ENCODE assay signal across 17 cellular contexts in genomic region chr20:62318411-62319345, GRCh38. TPM values are rescaled to one million over a fixed set of nuclear protein-coding genes. Genes with fewer than 3 reads are reported as not detected.
DNase-seq lines count a peak whose midpoint lies in the region; ATAC-seq lines count a peak whose summit lies in the region.
"Had no signal": no experiment of that assay in that cellular context is flagged by ENCODE, and none has a peak within 500 bp of the region (broad histone marks: within the 10 kb centered on the region; RNA-seq: fewer than 3 reads in every experiment).

No MANE protein-coding gene starts in this region.

- H3K4me1 Mint-ChIP-seq in activated T-cell treated with anti-CD3 and anti-CD28 coated beads, Interleukin-2, amount 50 U/mL, for 72 hours (ENCODE audit: low read depth) = no peaks in the 10 kb centered on the region
- H3K4me1 Mint-ChIP-seq in stimulated activated memory B cell treated with anti-CD40 and anti-IgM and Interleukin-4, amounts not matched to agents 10 μg/mL and 1 μg/mL and 100 μg/mL, for 72 hours = peaks cover 13% of the 10 kb centered on the region
- H3K4me1 Mint-ChIP-seq: activated CD4-positive, alpha-beta T cell treated with anti-CD3 and anti-CD28 coated beads, Interleukin-2, amount 10 ng/mL, durations not matched to agents 7 days and 5 days had no signal

- no peaks in the 10 kb centered on the region for H3K27me3 ChIP-seq in MG63

- H3K4me3 Mint-ChIP-seq in activated T-cell treated with anti-CD3 and anti-CD28 coated beads, Interleukin-2, amount 50 U/mL, for 72 hours = no peak overlapping the region
- H3K4me3 Mint-ChIP-seq in stimulated activated memory B cell treated with anti-CD40 and anti-IgM and Interleukin-4, amounts not matched to agents 10 μg/mL and 1 μg/mL and 100 μg/mL, for 72 hours = no peak overlapping the region
- H3K4me3 Mint-ChIP-seq: activated CD4-positive, alpha-beta T cell treated with anti-CD3 and anti-CD28 coated beads, Interleukin-2, amount 10 ng/mL, durations not matched to agents 7 days and 5 days had no signal

- no peak overlapping the region for H3K4me3 ChIP-seq in MG63

- no peaks in the 10 kb centered on the region for H3K27me3 Mint-ChIP-seq in activated T-cell treated with anti-CD3 and anti-CD28 coated beads, Interleukin-2, amount 50 U/mL, for 72 hours (ENCODE audit: low read depth)
- H3K27me3 Mint-ChIP-seq in stimulated activated memory B cell treated with anti-CD40 and anti-IgM and Interleukin-4, amounts not matched to agents 10 μg/mL and 1 μg/mL and 100 μg/mL, for 72 hours = no peaks in the 10 kb centered on the region
- H3K27me3 Mint-ChIP-seq: activated CD4-positive, alpha-beta T cell treated with anti-CD3 and anti-CD28 coated beads, Interleukin-2, amount 10 ng/mL, durations not matched to agents 7 days and 5 days had no signal

- no peak overlapping the region for H3K27ac Mint-ChIP-seq in activated T-cell treated with anti-CD3 and anti-CD28 coated beads, Interleukin-2, amount 50 U/mL, for 72 hours
- peak overlapping the region; percentile 34 for H3K27ac Mint-ChIP-seq in stimulated activated memory B cell treated with anti-CD40 and anti-IgM and Interleukin-4, amounts not matched to agents 10 μg/mL and 1 μg/mL and 100 μg/mL, for 72 hours
- H3K27ac Mint-ChIP-seq: activated CD4-positive, alpha-beta T cell treated with anti-CD3 and anti-CD28 coated beads, Interleukin-2, amount 10 ng/mL, durations not matched to agents 7 days and 5 days had no signal

- peak; percentile 20 to 28 for ATAC-seq in activated T-cell treated with anti-CD3 and anti-CD28 coated beads, Interleukin-2, amount 50 U/mL, for 72 hours (replicated peaks in 1 of 2)
- ATAC-seq in stimulated activated memory B cell treated with anti-CD40 and anti-IgM and Interleukin-4, amounts not matched to agents 10 μg/mL and 1 μg/mL and 100 μg/mL, for 72 hours = peak; percentile 10
- no peak for ATAC-seq in GM21576 (IDR thresholded peaks at IDR 0.05; ENCODE audit: unreplicated experiment)

- H3K9me3 ChIP-seq in MG63 = no peaks in the 10 kb centered on the region

- H3K9me3 Mint-ChIP-seq in activated T-cell treated with anti-CD3 and anti-CD28 coated beads, Interleukin-2, amount 50 U/mL, for 72 hours = peaks cover 0 to 1% of the 10 kb centered on the region in 2 donors
- H3K9me3 Mint-ChIP-seq in stimulated activated memory B cell treated with anti-CD40 and anti-IgM and Interleukin-4, amounts not matched to agents 10 μg/mL and 1 μg/mL and 100 μg/mL, for 72 hours = peaks cover 4% of the 10 kb centered on the region
- H3K9me3 Mint-ChIP-seq: activated CD4-positive, alpha-beta T cell treated with anti-CD3 and anti-CD28 coated beads, Interleukin-2, amount 10 ng/mL, durations not matched to agents 7 days and 5 days had no signal

- H3K36me3 ChIP-seq in MG63 = peaks cover 45% of the 10 kb centered on the region

- no peaks in the 10 kb centered on the region for H3K36me3 Mint-ChIP-seq in activated T-cell treated with anti-CD3 and anti-CD28 coated beads, Interleukin-2, amount 50 U/mL, for 72 hours (ENCODE audit: insufficient read depth in 2 of 2)
- peaks cover 38% of the 10 kb centered on the region for H3K36me3 Mint-ChIP-seq in stimulated activated memory B cell treated with anti-CD40 and anti-IgM and Interleukin-4, amounts not matched to agents 10 μg/mL and 1 μg/mL and 100 μg/mL, for 72 hours

- DNase-seq in activated T-cell treated with anti-CD3 and anti-CD28 coated beads, Interleukin-2, amount 50 U/mL, for 72 hours = peak in 1 of 2 donors; percentile 26
- no peak for DNase-seq in activated T-cell treated with anti-CD3 and anti-CD28 coated beads, Interleukin-2, amount 50 U/mL, for 48 hours
- peak; percentile 41 for DNase-seq in MG63
- peak; percentile 15 for DNase-seq in dermis blood vessel endothelial cell
- DNase-seq in putamen (ENCODE audit: low spot score) = no peak
- DNase-seq in DMS79 treated with DMSO at 0.1 percent for 48 hours (lab: John Stamatoyannopoulos, UW) = no peak
- DNase-seq: activated CD4-positive, alpha-beta T cell treated with anti-CD3 and anti-CD28 coated beads, Interleukin-2, amount 10 ng/mL, durations not matched to agents 7 days and 5 days; cortex of kidney; KG1; NCI-H1417; NCI-H2171 treated with DMSO at 0.1 percent for 48 hours; occipital lobe; SHP77 treated with DMSO at 0.1 percent for 48 hours; stimulated activated CD4-positive, alpha-beta T cell treated with anti-CD3 and anti-CD28 coated beads, Interleukin-4, amount 100 ng/mL, for 4 hours; T1000 had no signal

RNA-seq across cellular contexts. Expression of gene ADRM1, which starts 15.9 kb away (rescaled TPM):
- total RNA-seq in activated T-cell treated with anti-CD3 and anti-CD28 coated beads, Interleukin-2, amount 50 U/mL, for 72 hours = 100 to 1,000 TPM in 1 of 2 donors, 10 to 100 TPM in 1; 95.4 to 114 TPM
- 264 and 328 TPM in 2 replicates for total RNA-seq in MG63 (2014; rRNA removed; shearing (Covaris generic); ENCODE audit: low replicate concordance)
- total RNA-seq in dermis blood vessel endothelial cell = 130 and 158 TPM in 2 replicates

RNA-seq across cellular contexts. Expression of gene LAMA5, which starts 48.4 kb away (rescaled TPM):
- under 1 TPM; 0.86 to 0.99 TPM for total RNA-seq in activated T-cell treated with anti-CD3 and anti-CD28 coated beads, Interleukin-2, amount 50 U/mL, for 72 hours
- total RNA-seq in MG63 (2014; rRNA removed; shearing (Covaris generic); ENCODE audit: low replicate concordance) = 12.8 and 22.2 TPM in 2 replicates
- 55.8 and 127 TPM in 2 replicates for total RNA-seq in dermis blood vessel endothelial cell

Comparison
In these comparisons a context has a peak if more than half of its experiments do, and no peak if none do; other contexts are left out.
1. DNase-seq: peak in MG63 (single experiment) and dermis blood vessel endothelial cell (single experiment); none in activated T-cell treated with anti-CD3 and anti-CD28 coated beads, Interleukin-2, amount 50 U/mL, for 48 hours (0 of 2), putamen (single experiment) and DMS79 treated with DMSO at 0.1 percent for 48 hours (single experiment).